ENCODE assay signal across 3 cellular contexts in genomic region chr9:128310461-128310860, GRCh38.
TF ChIP-seq lines count a peak whose summit lies in the region.

No MANE protein-coding gene starts in this region.

TF ChIP-seq in liver, 16 proteins besides CTCF, POLR2A, EP300 and RAD21:
- TF ChIP-seq NR2F2 (IDR thresholded peaks at IDR 0.05) (no peak), HNF4A (conservative IDR thresholded peaks at IDR 0.05) (peak; percentile 68 to 84), JUND (IDR thresholded peaks at IDR 0.05) (peak in 1 of 2 donors; percentile 31), YY1 (IDR thresholded peaks at IDR 0.05) (peak; percentile 44), FOXA1 (IDR thresholded peaks at IDR 0.05) (no peak), GABPA (IDR thresholded peaks at IDR 0.05 in 1 of 2, conservative IDR thresholded peaks at IDR 0.05 in 1 of 2) (peak in 1 of 2 donors; percentile 58), SP1 (IDR thresholded peaks at IDR 0.05) (peak; percentile 36), HNF4G (IDR thresholded peaks at IDR 0.05) (no peak), RXRA (IDR thresholded peaks at IDR 0.05) (peak; percentile 49 to 80), FOXA2 (IDR thresholded peaks at IDR 0.05) (no peak)
- TF ChIP-seq, protein P1, sequence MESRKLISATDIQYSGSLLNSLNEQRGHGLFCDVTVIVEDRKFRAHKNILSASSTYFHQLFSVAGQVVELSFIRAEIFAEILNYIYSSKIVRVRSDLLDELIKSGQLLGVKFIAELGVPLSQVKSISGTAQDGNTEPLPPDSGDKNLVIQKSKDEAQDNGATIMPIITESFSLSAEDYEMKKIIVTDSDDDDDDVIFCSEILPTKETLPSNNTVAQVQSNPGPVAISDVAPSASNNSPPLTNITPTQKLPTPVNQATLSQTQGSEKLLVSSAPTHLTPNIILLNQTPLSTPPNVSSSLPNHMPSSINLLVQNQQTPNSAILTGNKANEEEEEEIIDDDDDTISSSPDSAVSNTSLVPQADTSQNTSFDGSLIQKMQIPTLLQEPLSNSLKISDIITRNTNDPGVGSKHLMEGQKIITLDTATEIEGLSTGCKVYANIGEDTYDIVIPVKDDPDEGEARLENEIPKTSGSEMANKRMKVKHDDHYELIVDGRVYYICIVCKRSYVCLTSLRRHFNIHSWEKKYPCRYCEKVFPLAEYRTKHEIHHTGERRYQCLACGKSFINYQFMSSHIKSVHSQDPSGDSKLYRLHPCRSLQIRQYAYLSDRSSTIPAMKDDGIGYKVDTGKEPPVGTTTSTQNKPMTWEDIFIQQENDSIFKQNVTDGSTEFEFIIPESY (IDR thresholded peaks at IDR 0.05) = no peak
- TF ChIP-seq, protein P2, sequence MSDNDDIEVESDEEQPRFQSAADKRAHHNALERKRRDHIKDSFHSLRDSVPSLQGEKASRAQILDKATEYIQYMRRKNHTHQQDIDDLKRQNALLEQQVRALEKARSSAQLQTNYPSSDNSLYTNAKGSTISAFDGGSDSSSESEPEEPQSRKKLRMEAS (IDR thresholded peaks at IDR 0.05) = no peak
- TF ChIP-seq, protein P3, sequence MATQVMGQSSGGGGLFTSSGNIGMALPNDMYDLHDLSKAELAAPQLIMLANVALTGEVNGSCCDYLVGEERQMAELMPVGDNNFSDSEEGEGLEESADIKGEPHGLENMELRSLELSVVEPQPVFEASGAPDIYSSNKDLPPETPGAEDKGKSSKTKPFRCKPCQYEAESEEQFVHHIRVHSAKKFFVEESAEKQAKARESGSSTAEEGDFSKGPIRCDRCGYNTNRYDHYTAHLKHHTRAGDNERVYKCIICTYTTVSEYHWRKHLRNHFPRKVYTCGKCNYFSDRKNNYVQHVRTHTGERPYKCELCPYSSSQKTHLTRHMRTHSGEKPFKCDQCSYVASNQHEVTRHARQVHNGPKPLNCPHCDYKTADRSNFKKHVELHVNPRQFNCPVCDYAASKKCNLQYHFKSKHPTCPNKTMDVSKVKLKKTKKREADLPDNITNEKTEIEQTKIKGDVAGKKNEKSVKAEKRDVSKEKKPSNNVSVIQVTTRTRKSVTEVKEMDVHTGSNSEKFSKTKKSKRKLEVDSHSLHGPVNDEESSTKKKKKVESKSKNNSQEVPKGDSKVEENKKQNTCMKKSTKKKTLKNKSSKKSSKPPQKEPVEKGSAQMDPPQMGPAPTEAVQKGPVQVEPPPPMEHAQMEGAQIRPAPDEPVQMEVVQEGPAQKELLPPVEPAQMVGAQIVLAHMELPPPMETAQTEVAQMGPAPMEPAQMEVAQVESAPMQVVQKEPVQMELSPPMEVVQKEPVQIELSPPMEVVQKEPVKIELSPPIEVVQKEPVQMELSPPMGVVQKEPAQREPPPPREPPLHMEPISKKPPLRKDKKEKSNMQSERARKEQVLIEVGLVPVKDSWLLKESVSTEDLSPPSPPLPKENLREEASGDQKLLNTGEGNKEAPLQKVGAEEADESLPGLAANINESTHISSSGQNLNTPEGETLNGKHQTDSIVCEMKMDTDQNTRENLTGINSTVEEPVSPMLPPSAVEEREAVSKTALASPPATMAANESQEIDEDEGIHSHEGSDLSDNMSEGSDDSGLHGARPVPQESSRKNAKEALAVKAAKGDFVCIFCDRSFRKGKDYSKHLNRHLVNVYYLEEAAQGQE (IDR thresholded peaks at IDR 0.05) = no peak
- TF ChIP-seq, protein P4, sequence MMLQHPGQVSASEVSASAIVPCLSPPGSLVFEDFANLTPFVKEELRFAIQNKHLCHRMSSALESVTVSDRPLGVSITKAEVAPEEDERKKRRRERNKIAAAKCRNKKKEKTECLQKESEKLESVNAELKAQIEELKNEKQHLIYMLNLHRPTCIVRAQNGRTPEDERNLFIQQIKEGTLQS (IDR thresholded peaks at IDR 0.05) = no peak

TF ChIP-seq in HepG2, 621 proteins besides CTCF, POLR2A, EP300 and RAD21:
- TF ChIP-seq, protein P5, sequence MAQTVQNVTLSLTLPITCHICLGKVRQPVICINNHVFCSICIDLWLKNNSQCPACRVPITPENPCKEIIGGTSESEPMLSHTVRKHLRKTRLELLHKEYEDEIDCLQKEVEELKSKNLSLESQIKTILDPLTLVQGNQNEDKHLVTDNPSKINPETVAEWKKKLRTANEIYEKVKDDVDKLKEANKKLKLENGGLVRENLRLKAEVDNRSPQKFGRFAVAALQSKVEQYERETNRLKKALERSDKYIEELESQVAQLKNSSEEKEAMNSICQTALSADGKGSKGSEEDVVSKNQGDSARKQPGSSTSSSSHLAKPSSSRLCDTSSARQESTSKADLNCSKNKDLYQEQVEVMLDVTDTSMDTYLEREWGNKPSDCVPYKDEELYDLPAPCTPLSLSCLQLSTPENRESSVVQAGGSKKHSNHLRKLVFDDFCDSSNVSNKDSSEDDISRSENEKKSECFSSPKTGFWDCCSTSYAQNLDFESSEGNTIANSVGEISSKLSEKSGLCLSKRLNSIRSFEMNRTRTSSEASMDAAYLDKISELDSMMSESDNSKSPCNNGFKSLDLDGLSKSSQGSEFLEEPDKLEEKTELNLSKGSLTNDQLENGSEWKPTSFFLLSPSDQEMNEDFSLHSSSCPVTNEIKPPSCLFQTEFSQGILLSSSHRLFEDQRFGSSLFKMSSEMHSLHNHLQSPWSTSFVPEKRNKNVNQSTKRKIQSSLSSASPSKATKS (CRISPR knock-in tag; IDR thresholded peaks at IDR 0.05) = no peak
- TF ChIP-seq ZFP91 (CRISPR knock-in tag; IDR thresholded peaks at IDR 0.05; ENCODE audit: borderline replicate concordance) (no peak), ZFP36 (IDR thresholded peaks at IDR 0.05; ENCODE audit: borderline replicate concordance, low read depth, low read length, partially characterized antibody) (no peak), ZNF225 (CRISPR knock-in tag; IDR thresholded peaks at IDR 0.05) (no peak), GLMP (CRISPR knock-in tag; IDR thresholded peaks at IDR 0.05; ENCODE audit: borderline replicate concordance) (no peak)
- TF ChIP-seq, protein P6, sequence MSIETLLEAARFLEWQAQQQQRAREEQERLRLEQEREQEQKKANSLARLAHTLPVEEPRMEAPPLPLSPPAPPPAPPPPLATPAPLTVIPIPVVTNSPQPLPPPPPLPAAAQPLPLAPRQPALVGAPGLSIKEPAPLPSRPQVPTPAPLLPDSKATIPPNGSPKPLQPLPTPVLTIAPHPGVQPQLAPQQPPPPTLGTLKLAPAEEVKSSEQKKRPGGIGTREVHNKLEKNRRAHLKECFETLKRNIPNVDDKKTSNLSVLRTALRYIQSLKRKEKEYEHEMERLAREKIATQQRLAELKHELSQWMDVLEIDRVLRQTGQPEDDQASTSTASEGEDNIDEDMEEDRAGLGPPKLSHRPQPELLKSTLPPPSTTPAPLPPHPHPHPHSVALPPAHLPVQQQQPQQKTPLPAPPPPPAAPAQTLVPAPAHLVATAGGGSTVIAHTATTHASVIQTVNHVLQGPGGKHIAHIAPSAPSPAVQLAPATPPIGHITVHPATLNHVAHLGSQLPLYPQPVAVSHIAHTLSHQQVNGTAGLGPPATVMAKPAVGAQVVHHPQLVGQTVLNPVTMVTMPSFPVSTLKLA (IDR thresholded peaks at IDR 0.05) = no peak

TF ChIP-seq in SK-N-SH treated with all-trans-retinoic acid at 6 μM for 48 hours, 23 proteins besides CTCF, POLR2A, EP300 and RAD21:
- TF ChIP-seq ZC3H10 (CRISPR knock-in tag; IDR thresholded peaks at IDR 0.05) = no peak
- TF ChIP-seq ARNTL (CRISPR knock-in tag; IDR thresholded peaks at IDR 0.05; ENCODE audit: borderline replicate concordance, low read depth) = no peak
- TF ChIP-seq ZNF70 (CRISPR knock-in tag; IDR thresholded peaks at IDR 0.05) = no peak
- no peak for TF ChIP-seq POU6F1 (CRISPR knock-in tag; IDR thresholded peaks at IDR 0.05; ENCODE audit: borderline replicate concordance, low read depth)
- TF ChIP-seq CSDC2 (CRISPR knock-in tag; IDR thresholded peaks at IDR 0.05) = no peak
- no peak for TF ChIP-seq SNAI2 (CRISPR knock-in tag; IDR thresholded peaks at IDR 0.05)
- no peak for TF ChIP-seq RARB (CRISPR knock-in tag; IDR thresholded peaks at IDR 0.05)
- no peak for TF ChIP-seq ZFP3 (CRISPR knock-in tag; IDR thresholded peaks at IDR 0.05)
- no peak for TF ChIP-seq TOX (CRISPR knock-in tag; IDR thresholded peaks at IDR 0.05; ENCODE audit: borderline replicate concordance)
- TF ChIP-seq TSHZ2 (CRISPR knock-in tag; IDR thresholded peaks at IDR 0.05) = no peak
- TF ChIP-seq ZFP30 (CRISPR knock-in tag; IDR thresholded peaks at IDR 0.05) = no peak
- TF ChIP-seq ESRRG (CRISPR knock-in tag; IDR thresholded peaks at IDR 0.05) = no peak
- TF ChIP-seq BACH2 (CRISPR knock-in tag; IDR thresholded peaks at IDR 0.05; ENCODE audit: borderline replicate concordance) = no peak
- no peak for TF ChIP-seq PPARA (CRISPR knock-in tag; IDR thresholded peaks at IDR 0.05; ENCODE audit: borderline replicate concordance)
